Comparison of ENCODE assay signal across 9 cellular contexts in genomic region chr11:122157540-122158173, GRCh38. TPM values are rescaled to one million over a fixed set of nuclear protein-coding genes. Genes with fewer than 3 reads are reported as not detected.
DNase-seq lines count a peak whose midpoint lies in the region; ATAC-seq, FAIRE-seq and TF ChIP-seq lines count a peak whose summit lies in the region.
"Had no signal": no experiment of that assay in that cellular context is flagged by ENCODE, and none has a peak within 500 bp of the region (broad histone marks: within the 10 kb centered on the region; RNA-seq: fewer than 3 reads in every experiment).

No MANE protein-coding gene starts in this region.

- no peaks in the 10 kb centered on the region for H3K27me3 ChIP-seq in keratinocyte (ENCODE audit: control insufficient read depth, extremely low read depth, insufficient read depth, low read length)

- H3K4me1 ChIP-seq in keratinocyte (ENCODE audit: control insufficient read depth, extremely low read depth, insufficient read depth, low read length), result peaks cover 59% of the 10 kb centered on the region

- no peaks in the 10 kb centered on the region for H3K4me1 Mint-ChIP-seq in activated T-helper 17 cell treated with anti-CD3 and anti-CD28 coated beads, Interleukin-2, amount 50 U/mL, for 72 hours

- ATAC-seq in activated T-helper 17 cell treated with anti-CD3 and anti-CD28 coated beads, Interleukin-2, amount 50 U/mL, for 72 hours (replicated peaks), result no peak

- peaks cover 10% of the 10 kb centered on the region for H3K27me3 Mint-ChIP-seq in activated T-helper 17 cell treated with anti-CD3 and anti-CD28 coated beads, Interleukin-2, amount 50 U/mL, for 72 hours

- H3K27ac ChIP-seq in keratinocyte (ENCODE audit: control insufficient read depth, insufficient read depth, low read length), result peak overlapping the region; percentile 87

- no peak for TF ChIP-seq CTCF in keratinocyte (optimal IDR thresholded peaks at IDR 0.05 in 1 of 3, IDR thresholded peaks at IDR 0.05 in 1 of 3, conservative IDR thresholded peaks at IDR 0.05 in 1 of 3; ENCODE audit: extremely low read depth in 1 of 3, insufficient read depth in 2 of 3, low read length in 3 of 3)

- H3K79me2 ChIP-seq in keratinocyte (ENCODE audit: control insufficient read depth, insufficient read depth, low read length), result peaks cover 75% of the 10 kb centered on the region

- dilution Hi-C loops in keratinocyte (cut with MboI; ENCODE audit: extremely low pct_ligation_motif_present, low sequenced_read_pairs), result no loop called here

- no peaks in the 10 kb centered on the region for H3K9me1 ChIP-seq in keratinocyte (ENCODE audit: control insufficient read depth, extremely low read depth, insufficient read depth, low read length)

- no peak overlapping the region for H2AFZ ChIP-seq in keratinocyte (ENCODE audit: control insufficient read depth, low read length)

- H3K4me2 ChIP-seq in keratinocyte (ENCODE audit: control insufficient read depth, extremely low read depth, insufficient read depth, low read depth, low read length), result peak overlapping the region; percentile 97

- no peak overlapping the region for H3K27ac Mint-ChIP-seq in activated T-helper 17 cell treated with anti-CD3 and anti-CD28 coated beads, Interleukin-2, amount 50 U/mL, for 72 hours

- H3K4me3 Mint-ChIP-seq in activated T-helper 17 cell treated with anti-CD3 and anti-CD28 coated beads, Interleukin-2, amount 50 U/mL, for 72 hours, result peak overlapping the region; percentile 47

- H4K20me1 ChIP-seq in keratinocyte (ENCODE audit: control insufficient read depth, extremely low read depth, insufficient read depth, low read length), result no peaks in the 10 kb centered on the region

- peak overlapping the region; percentile 77 for H3K9ac ChIP-seq in keratinocyte (ENCODE audit: control insufficient read depth, extremely low read depth, insufficient read depth, low read length)

- H3K36me3 ChIP-seq in keratinocyte (ENCODE audit: control insufficient read depth in 2 of 2, extremely low read depth in 1 of 2, insufficient read depth in 2 of 2, low read length in 2 of 2), result peaks cover 0 to 13% of the 10 kb centered on the region in 2 experiments

- H3K9me3 ChIP-seq in keratinocyte (ENCODE audit: control insufficient read depth, low read depth, low read length), result no peaks in the 10 kb centered on the region

- no peaks in the 10 kb centered on the region for H3K36me3 Mint-ChIP-seq in activated T-helper 17 cell treated with anti-CD3 and anti-CD28 coated beads, Interleukin-2, amount 50 U/mL, for 72 hours (ENCODE audit: low read depth)

- no peak for FAIRE-seq in keratinocyte (lab: Jason Lieb, UNC)

- peak overlapping the region; percentile 8 to 78 (median 72) for H3K4me3 ChIP-seq in keratinocyte (ENCODE audit: control insufficient read depth in 2 of 3, extremely low read depth in 1 of 3, insufficient read depth in 2 of 3, low read depth in 1 of 3, low read length in 3 of 3)

- no peaks in the 10 kb centered on the region for H3K9me3 Mint-ChIP-seq in activated T-helper 17 cell treated with anti-CD3 and anti-CD28 coated beads, Interleukin-2, amount 50 U/mL, for 72 hours

- peak; percentile 54 for DNase-seq in NCI-H345 treated with DMSO at 0.1 percent for 48 hours (lab: John Stamatoyannopoulos, UW; ENCODE audit: unreplicated experiment)
- DNase-seq in NCI-H345 (lab: John Stamatoyannopoulos, UW), result no peak
- no peak for DNase-seq in keratinocyte (ENCODE audit: low read depth, low spot score)
- peak; percentile 84 for DNase-seq in superior temporal gyrus (ENCODE audit: extremely low spot score)
- no peak for DNase-seq in effector CD4-positive, alpha-beta T cell
- no peak for DNase-seq in NK-92 (lab: John Stamatoyannopoulos, UW; ENCODE audit: unreplicated experiment)
- DNase-seq in activated CD4-positive, alpha-beta T cell treated with anti-CD3 and anti-CD28 coated beads for 4 hours, result no peak
- DNase-seq: activated CD4-positive, CD25-positive, alpha-beta regulatory T cell had no signal

RNA-seq across cellular contexts. Expression of gene BLID, which starts 41.6 kb away (rescaled TPM):
- total RNA-seq in activated T-helper 17 cell treated with anti-CD3 and anti-CD28 coated beads, Interleukin-2, amount 50 U/mL, for 72 hours, result not detected
- 0.18 TPM in 1 of 3 replicates, not detected in the others for polyA plus RNA-seq in keratinocyte
- not detected for polyA plus RNA-seq in keratinocyte (2011; ENCODE audit: low read depth)
- polyA plus RNA-seq in keratinocyte (2011; cell fraction: cytosol; rRNA removed), result not detected in 2 replicates
- 0.49 and 0.75 TPM in 2 replicates for polyA plus RNA-seq in keratinocyte (2011; cell fraction: nucleus; rRNA removed)
- not detected in 2 replicates for polyA plus RNA-seq in keratinocyte (2012; ENCODE audit: low replicate concordance)
- polyA minus RNA-seq in keratinocyte, result 2.0 to 11.3 TPM in 2 of 3 replicates, not detected in the other
- polyA minus RNA-seq in keratinocyte (2011; cell fraction: cytosol; rRNA and poly(A)+ RNA removed), result not detected
- 5.9 and 9.7 TPM in 2 replicates for polyA minus RNA-seq in keratinocyte (2011; cell fraction: nucleus; rRNA and poly(A)+ RNA removed)

Comparison
In these comparisons a context has a peak if more than half of its experiments do, and no peak if none do; other contexts are left out.
1. DNase-seq: peak in NCI-H345 treated with DMSO at 0.1 percent for 48 hours (single experiment) and superior temporal gyrus (single experiment); none in NCI-H345 (single experiment), keratinocyte (single experiment), effector CD4-positive, alpha-beta T cell (single experiment), NK-92 (single experiment) and activated CD4-positive, alpha-beta T cell treated with anti-CD3 and anti-CD28 coated beads for 4 hours (0 of 2).